In genomic region chr16:1770328-1771071, GRCh38 we compare ENCODE assay signal across 8 cellular contexts. TPM values are rescaled to one million over a fixed set of nuclear protein-coding genes. Genes with fewer than 3 reads are reported as not detected.
A peak's percentile ranks its signal among the peaks of the same experiment; 100 is the strongest.
DNase-seq lines count a peak whose midpoint lies in the region; TF ChIP-seq lines count a peak whose summit lies in the region.

No MANE protein-coding gene starts in this region.

- H3K9ac ChIP-seq in neural cell (ENCODE audit: low read length), result peak overlapping the region; percentile 84

- no peak for TF ChIP-seq EP300 in neural cell (conservative IDR thresholded peaks at IDR 0.05; ENCODE audit: poor library complexity, severe bottlenecking)

- H3K27ac Mint-ChIP-seq in activated T-helper 2 cell treated with anti-CD3 and anti-CD28 coated beads, Interferon-gamma antibody, Interleukin-2, Interleukin-4, amounts not matched to agents 10 μg/mL and 5 μg/mL and 100 μg/mL, durations not matched to agents 14 hours and 24 hours and 36 hours, result peak overlapping the region; percentile 46
- peak overlapping the region; percentile 67 for H3K27ac Mint-ChIP-seq in type B pancreatic cell

- H3K4me3 Mint-ChIP-seq in activated T-helper 2 cell treated with anti-CD3 and anti-CD28 coated beads, Interferon-gamma antibody, Interleukin-2, Interleukin-4, amounts not matched to agents 10 μg/mL and 5 μg/mL and 100 μg/mL, durations not matched to agents 14 hours and 24 hours and 36 hours (ENCODE audit: low read depth), result peak overlapping the region; percentile 78
- H3K4me3 Mint-ChIP-seq in type B pancreatic cell, result peak overlapping the region; percentile 86

- H3K9me2 ChIP-seq in neural cell (ENCODE audit: insufficient read depth, low read length), result no peaks in the 10 kb centered on the region

- no peaks in the 10 kb centered on the region for H3K9me3 ChIP-seq in neural cell (ENCODE audit: low read length)

- H3K4me2 ChIP-seq in neural cell (ENCODE audit: low read length), result no peak overlapping the region

- H3K27me3 Mint-ChIP-seq in activated T-helper 2 cell treated with anti-CD3 and anti-CD28 coated beads, Interferon-gamma antibody, Interleukin-2, Interleukin-4, amounts not matched to agents 10 μg/mL and 5 μg/mL and 100 μg/mL, durations not matched to agents 14 hours and 24 hours and 36 hours (ENCODE audit: low read depth), result no peaks in the 10 kb centered on the region
- no peaks in the 10 kb centered on the region for H3K27me3 Mint-ChIP-seq in type B pancreatic cell

- no peak for TF ChIP-seq RAD21 in neural cell (conservative IDR thresholded peaks at IDR 0.05)

- no peaks in the 10 kb centered on the region for H3F3A ChIP-seq in neural cell (ENCODE audit: insufficient read depth, low read length, poor library complexity, severe bottlenecking)

- H3K4me1 Mint-ChIP-seq in activated T-helper 2 cell treated with anti-CD3 and anti-CD28 coated beads, Interferon-gamma antibody, Interleukin-2, Interleukin-4, amounts not matched to agents 10 μg/mL and 5 μg/mL and 100 μg/mL, durations not matched to agents 14 hours and 24 hours and 36 hours (ENCODE audit: low read depth), result peaks cover 10% of the 10 kb centered on the region
- no peaks in the 10 kb centered on the region for H3K4me1 Mint-ChIP-seq in type B pancreatic cell (ENCODE audit: unreplicated experiment)

- H3K27me3 ChIP-seq in neural cell (ENCODE audit: insufficient read depth, low read depth, low read length), result no peaks in the 10 kb centered on the region

- no peaks in the 10 kb centered on the region for H3K9me3 Mint-ChIP-seq in activated T-helper 2 cell treated with anti-CD3 and anti-CD28 coated beads, Interferon-gamma antibody, Interleukin-2, Interleukin-4, amounts not matched to agents 10 μg/mL and 5 μg/mL and 100 μg/mL, durations not matched to agents 14 hours and 24 hours and 36 hours
- no peaks in the 10 kb centered on the region for H3K9me3 Mint-ChIP-seq in type B pancreatic cell

- H4K20me1 ChIP-seq in neural cell (ENCODE audit: insufficient read depth), result no peaks in the 10 kb centered on the region

- H3K27ac ChIP-seq in neural cell (ENCODE audit: low read length), result no peak overlapping the region

- H3K36me3 ChIP-seq in neural cell (ENCODE audit: insufficient read depth, low read length), result no peaks in the 10 kb centered on the region

- intact Hi-C loops in activated T-helper 2 cell treated with anti-CD3 and anti-CD28 coated beads, Interferon-gamma antibody, Interleukin-2, Interleukin-4, amounts not matched to agents 10 μg/mL and 5 μg/mL and 100 μg/mL, durations not matched to agents 14 hours and 24 hours and 36 hours (cut with micrococcal nuclease), result loop anchor here (5.0 to 10.0 kb wide), 2 partner anchors 158 to 466 kb away; partner anchors contain the start of genes CRAMP1, IFT140 and UBE2I

- TF ChIP-seq CTCF in GM10266 (IDR thresholded peaks at IDR 0.05; ENCODE audit: control insufficient read depth, insufficient read depth, low read depth, missing control alignments) (no peak), neural cell (IDR thresholded peaks at IDR 0.05; ENCODE audit: poor library complexity, severe bottlenecking) (no peak), type B pancreatic cell (conservative IDR thresholded peaks at IDR 0.05) (no peak)

- peaks cover 9% of the 10 kb centered on the region for H3K79me2 ChIP-seq in neural cell (replicated peaks; ENCODE audit: insufficient read depth, low read length)

- no peak overlapping the region for H2AFZ ChIP-seq in neural cell (ENCODE audit: low read depth, low read length)

- DNase-seq in GM10266 (ENCODE audit: extremely low spot score) (peak; percentile 86), NCI-H526 treated with DMSO at 0.1 percent for 48 hours (lab: John Stamatoyannopoulos, UW) (peak; percentile 61), fibroblast of the conjunctiva (ENCODE audit: low read depth) (peak; percentile 23), type B pancreatic cell (ENCODE audit: extremely low spot score, unreplicated experiment) (no peak), DMS114 treated with DMSO at 0.1 percent for 48 hours (lab: John Stamatoyannopoulos, UW; ENCODE audit: unreplicated experiment) (no peak), NCI-H82 treated with DMSO at 0.1 percent for 48 hours (lab: John Stamatoyannopoulos, UW; ENCODE audit: unreplicated experiment) (no peak)
- DNase-seq in activated T-helper 2 cell treated with anti-CD3 and anti-CD28 coated beads, Interferon-gamma antibody, Interleukin-2, Interleukin-4, amounts not matched to agents 10 μg/mL and 5 μg/mL and 100 μg/mL, durations not matched to agents 14 hours and 24 hours and 36 hours (ENCODE audit: low spot score), result no peak

- H3K36me3 Mint-ChIP-seq in activated T-helper 2 cell treated with anti-CD3 and anti-CD28 coated beads, Interferon-gamma antibody, Interleukin-2, Interleukin-4, amounts not matched to agents 10 μg/mL and 5 μg/mL and 100 μg/mL, durations not matched to agents 14 hours and 24 hours and 36 hours (ENCODE audit: low read depth), result peaks cover 33% of the 10 kb centered on the region
- H3K36me3 Mint-ChIP-seq in type B pancreatic cell, result peaks cover 4% of the 10 kb centered on the region

- H3K4me3 ChIP-seq in neural cell (ENCODE audit: low read length), result peak overlapping the region; percentile 98

TF ChIP-seq in neural cell, 6 proteins besides CTCF, POLR2A, EP300 and RAD21:
- TF ChIP-seq SMC3 (conservative IDR thresholded peaks at IDR 0.05; ENCODE audit: poor library complexity), result no peak
- TF ChIP-seq REST (IDR thresholded peaks at IDR 0.05; ENCODE audit: borderline replicate concordance), result no peak
- TF ChIP-seq MXI1 (conservative IDR thresholded peaks at IDR 0.05; ENCODE audit: poor library complexity, severe bottlenecking), result no peak
- TF ChIP-seq TAF1 (IDR thresholded peaks at IDR 0.05; ENCODE audit: low read depth), result no peak
- TF ChIP-seq POLR2AphosphoS5 (IDR thresholded peaks at IDR 0.05), result no peak
- TF ChIP-seq EZH2 (IDR thresholded peaks at IDR 0.05; ENCODE audit: borderline replicate concordance, insufficient read depth, low read length, poor library complexity, severe bottlenecking), result no peak

RNA-seq across cellular contexts. Expression of gene NME3, which starts 0.8 kb away (rescaled TPM):
- total RNA-seq in activated T-helper 2 cell treated with anti-CD3 and anti-CD28 coated beads, Interferon-gamma antibody, Interleukin-2, Interleukin-4, amounts not matched to agents 10 μg/mL and 5 μg/mL and 100 μg/mL, durations not matched to agents 14 hours and 24 hours and 36 hours, result 45.6 and 46.1 TPM in 2 replicates
- 102 and 145 TPM in 2 replicates for polyA plus RNA-seq in neural cell
- polyA minus RNA-seq in neural cell, result 13.8 and 21.4 TPM in 2 replicates
- total RNA-seq in type B pancreatic cell (ENCODE audit: low replicate concordance), result 54.0 and 55.9 TPM in 2 replicates

RNA-seq across cellular contexts. Expression of gene EME2, which starts 2.1 kb away (rescaled TPM):
- 26.1 and 26.2 TPM in 2 replicates for total RNA-seq in activated T-helper 2 cell treated with anti-CD3 and anti-CD28 coated beads, Interferon-gamma antibody, Interleukin-2, Interleukin-4, amounts not matched to agents 10 μg/mL and 5 μg/mL and 100 μg/mL, durations not matched to agents 14 hours and 24 hours and 36 hours
- 21.2 and 25.6 TPM in 2 replicates for polyA plus RNA-seq in neural cell
- polyA minus RNA-seq in neural cell, result 17.4 and 18.7 TPM in 2 replicates
- 26.9 and 35.9 TPM in 2 replicates for total RNA-seq in type B pancreatic cell (ENCODE audit: low replicate concordance)

RNA-seq across cellular contexts. Expression of gene MRPS34, which starts 2.4 kb away (rescaled TPM):
- 179 and 184 TPM in 2 replicates for total RNA-seq in activated T-helper 2 cell treated with anti-CD3 and anti-CD28 coated beads, Interferon-gamma antibody, Interleukin-2, Interleukin-4, amounts not matched to agents 10 μg/mL and 5 μg/mL and 100 μg/mL, durations not matched to agents 14 hours and 24 hours and 36 hours
- 113 and 152 TPM in 2 replicates for polyA plus RNA-seq in neural cell
- 32.9 and 48.0 TPM in 2 replicates for polyA minus RNA-seq in neural cell
- total RNA-seq in type B pancreatic cell (ENCODE audit: low replicate concordance), result 95.5 and 97.9 TPM in 2 replicates

RNA-seq across cellular contexts. Expression of gene SPSB3, which starts 11.9 kb away (rescaled TPM):
- 27.1 and 28.3 TPM in 2 replicates for total RNA-seq in activated T-helper 2 cell treated with anti-CD3 and anti-CD28 coated beads, Interferon-gamma antibody, Interleukin-2, Interleukin-4, amounts not matched to agents 10 μg/mL and 5 μg/mL and 100 μg/mL, durations not matched to agents 14 hours and 24 hours and 36 hours
- polyA plus RNA-seq in neural cell, result 315 and 373 TPM in 2 replicates
- polyA minus RNA-seq in neural cell, result 86.0 and 88.4 TPM in 2 replicates
- 51.2 and 71.3 TPM in 2 replicates for total RNA-seq in type B pancreatic cell (ENCODE audit: low replicate concordance)

RNA-seq across cellular contexts. Expression of gene NUBP2, which starts 12.3 kb away (rescaled TPM):
- total RNA-seq in activated T-helper 2 cell treated with anti-CD3 and anti-CD28 coated beads, Interferon-gamma antibody, Interleukin-2, Interleukin-4, amounts not matched to agents 10 μg/mL and 5 μg/mL and 100 μg/mL, durations not matched to agents 14 hours and 24 hours and 36 hours, result 64.5 and 66.7 TPM in 2 replicates
- polyA plus RNA-seq in neural cell, result 213 and 246 TPM in 2 replicates
- 81.8 and 102 TPM in 2 replicates for polyA minus RNA-seq in neural cell
- 54.5 and 66.6 TPM in 2 replicates for total RNA-seq in type B pancreatic cell (ENCODE audit: low replicate concordance)

Comparison
In these comparisons a context has a peak if more than half of its experiments do, and no peak if none do; other contexts are left out.
1. DNase-seq: peak in GM10266 (single experiment), NCI-H526 treated with DMSO at 0.1 percent for 48 hours (single experiment) and fibroblast of the conjunctiva (single experiment); none in activated T-helper 2 cell treated with anti-CD3 and anti-CD28 coated beads, Interferon-gamma antibody, Interleukin-2, Interleukin-4, amounts not matched to agents 10 μg/mL and 5 μg/mL and 100 μg/mL, durations not matched to agents 14 hours and 24 hours and 36 hours (single experiment), type B pancreatic cell (single experiment), DMS114 treated with DMSO at 0.1 percent for 48 hours (single experiment) and NCI-H82 treated with DMSO at 0.1 percent for 48 hours (single experiment).